ENCODE assay signal across 18 cellular contexts in the genomic region with DNA sequence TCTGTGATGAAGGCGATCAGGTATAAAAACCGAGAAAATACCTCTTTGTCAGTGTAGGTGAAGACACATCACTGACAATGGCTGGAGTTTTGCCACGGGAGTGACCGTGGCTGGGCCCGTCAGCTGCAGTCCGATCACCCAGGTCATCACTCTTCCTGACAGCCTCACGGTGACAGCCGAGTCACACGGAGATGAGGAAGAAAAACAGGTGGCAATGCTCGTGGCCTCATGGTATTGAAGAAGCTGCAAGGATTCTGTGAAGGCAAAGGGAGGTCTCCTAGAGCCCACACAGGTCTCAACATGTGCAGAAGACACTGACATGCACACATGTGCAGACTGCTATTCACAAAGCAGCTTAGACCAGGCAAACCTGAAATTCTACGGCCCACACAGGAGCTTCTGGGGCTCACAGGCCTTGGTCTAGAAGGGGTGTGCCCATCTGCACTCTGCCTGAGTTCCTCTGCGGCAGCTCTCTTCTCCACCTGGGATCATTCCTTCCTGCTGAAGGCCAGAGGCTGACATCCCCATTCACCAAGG. TPM values are rescaled to one million over a fixed set of nuclear protein-coding genes. Genes with fewer than 3 reads are reported as not detected.
DNase-seq lines count a peak whose midpoint lies in the region; ATAC-seq, FAIRE-seq and TF ChIP-seq lines count a peak whose summit lies in the region.
"Had no signal": no experiment of that assay in that cellular context is flagged by ENCODE, and none has a peak within 500 bp of the region (broad histone marks: within the 10 kb centered on the region; RNA-seq: fewer than 3 reads in every experiment).

No MANE protein-coding gene starts in this region.

- in situ Hi-C loops in K562 (cut with MboI), result no loop called here

- no peak for TF ChIP-seq EP300 in K562 (IDR thresholded peaks at IDR 0.05; ENCODE audit: low read length)

- intact Hi-C loops in K562 (cut with micrococcal nuclease) (no loop called here), lower lobe of right lung (cut with DNase I) (no loop called here), left colon (cut with DNase I, micrococcal nuclease) (no loop called here)

- H4K20me1 ChIP-seq in K562 (replicated peaks; ENCODE audit: control insufficient read depth, insufficient read depth, low read length), result no peaks in the 10 kb centered on the region

- no TSS peak for BruUV-seq in K562 (replicated peaks; lab: Mats Ljungman, UMichigan)

- no peak overlapping the region for H3K4me2 ChIP-seq in K562 (ENCODE audit: insufficient read depth, low read length)

- H3K9ac ChIP-seq in K562 (ENCODE audit: insufficient read depth in 1 of 2, low read depth in 2 of 2, low read length in 2 of 2) (no peak overlapping the region), skeletal muscle tissue (ENCODE audit: low read depth in 1 of 3, low read length in 3 of 3) (peak overlapping the region in 2 of 3 donors; percentile 14 to 75)

- no peak for TF ChIP-seq POLR2A in K562 (conservative IDR thresholded peaks at IDR 0.05)

- FAIRE-seq in K562 (lab: Jason Lieb, UNC), result no peak
- FAIRE-seq: A204.1, H1 had no signal

- no peak overlapping the region for H2AFZ ChIP-seq in K562 (ENCODE audit: low read depth, low read length)

- H3K9me3 ChIP-seq in K562 (replicated peaks; ENCODE audit: control insufficient read depth, insufficient read depth, low read depth, low read length) (no peaks in the 10 kb centered on the region), lower lobe of right lung (no peaks in the 10 kb centered on the region), skeletal muscle tissue (ENCODE audit: control insufficient read depth in 3 of 3, low read length in 3 of 3) (no peaks in the 10 kb centered on the region)

- no peaks in the 10 kb centered on the region for H3K79me2 ChIP-seq in K562 (ENCODE audit: control insufficient read depth, insufficient read depth, low read length)

- no peak for TF ChIP-seq RAD21 in K562 (CRISPR knock-in tag; conservative IDR thresholded peaks at IDR 0.05 in 1 of 2, IDR thresholded peaks at IDR 0.05 in 1 of 2)

- H3K36me3 ChIP-seq in K562 (ENCODE audit: control insufficient read depth, insufficient read depth, low read length) (peaks cover 42% of the 10 kb centered on the region; the same call in 2 of the 3 replicates), lower lobe of right lung (peaks cover 70% of the 10 kb centered on the region), skeletal muscle tissue (ENCODE audit: control insufficient read depth in 3 of 3, insufficient read depth in 3 of 3, low read length in 3 of 3) (peaks cover 48 to 59% (median 49%) of the 10 kb centered on the region in 3 donors)

- CTCF ChIA-PET in K562 (lab: Yijun Ruan, JAX; ENCODE audit: low intra/inter-chr PET ratio), result no interaction called here

- H3K4me3 ChIP-seq in K562 (no peak overlapping the region), lower lobe of right lung (no peak overlapping the region), skeletal muscle tissue (ENCODE audit: low read length in 3 of 3) (no peak overlapping the region)

- POLR2A ChIA-PET in K562 (lab: Yijun Ruan, JAX), result no interaction called here

- no peaks in the 10 kb centered on the region for H3K9me1 ChIP-seq in K562 (ENCODE audit: control insufficient read depth, insufficient read depth, low read length)

- H3K4me1 ChIP-seq in K562 (replicated peaks in 1 of 2; ENCODE audit: control insufficient read depth in 2 of 2, insufficient read depth in 2 of 2, low read length in 2 of 2) (no peaks in the 10 kb centered on the region), lower lobe of right lung (no peaks in the 10 kb centered on the region), skeletal muscle tissue (ENCODE audit: control insufficient read depth in 3 of 3, insufficient read depth in 3 of 3, low read length in 3 of 3) (peaks cover 12 to 18% (median 15%) of the 10 kb centered on the region in 3 donors)

- TF ChIP-seq CTCF in K562 (IDR thresholded peaks at IDR 0.05 in 2 of 3, conservative IDR thresholded peaks at IDR 0.05 in 1 of 3; ENCODE audit: insufficient read depth in 2 of 3, low read depth in 1 of 3, low read length in 3 of 3) (no peak), lower lobe of right lung (IDR thresholded peaks at IDR 0.05) (no peak)

- no peak overlapping the region for H3K27ac ChIP-seq in K562 (ENCODE audit: extremely low read depth, low read depth, low read length)
- no peak overlapping the region for H3K27ac ChIP-seq in lower lobe of right lung
- H3K27ac ChIP-seq in skeletal muscle tissue (ENCODE audit: low read depth, low read length), result peak overlapping the region; percentile 62

- DNase-seq in activated effector memory CD4-positive, alpha-beta T cell treated with anti-CD3 and anti-CD28 coated beads, Interleukin-2, amount 50 U/mL, for 16 hours, result peak; percentile 14
- DNase-seq in activated effector memory CD4-positive, alpha-beta T cell treated with Interleukin-2 at 50 U/mL for 16 hours, result no peak
- DNase-seq in K562 (ENCODE audit: extremely low read depth in 1 of 4, low spot score in 3 of 4) (no peak), lower lobe of right lung (peak; percentile 17), left colon (no peak), NCI-H2029 (lab: John Stamatoyannopoulos, UW) (no peak), 8988T (no peak)
- DNase-seq: C1 segment of cervical spinal cord, DMS 273 treated with DMSO at 0.1 percent for 48 hours, Kasumi-1, NCI-H1105 treated with DMSO at 0.1 percent for 48 hours, NCI-H187, NCI-H2171 treated with DMSO at 0.1 percent for 48 hours, NCI-H510A treated with DMSO at 0.1 percent for 48 hours had no signal

- no peak for ATAC-seq in K562
- no peak for ATAC-seq in lower lobe of right lung
- no peak for ATAC-seq in left colon
- ATAC-seq: Panc1 had no signal

- WGBS in K562 (ENCODE audit: insufficient coverage, low coverage, missing lambda C conversion rate), result 62% methylated on average over 11 of the region's 12 CpGs

- no peaks in the 10 kb centered on the region for H3K27me3 ChIP-seq in K562 (ENCODE audit: control insufficient read depth in 2 of 2, insufficient read depth in 2 of 2, low read length in 2 of 2)
- no peaks in the 10 kb centered on the region for H3K27me3 ChIP-seq in lower lobe of right lung (ENCODE audit: low read depth)
- no peaks in the 10 kb centered on the region for H3K27me3 ChIP-seq in skeletal muscle tissue (ENCODE audit: control insufficient read depth in 3 of 3, insufficient read depth in 3 of 3, low read length in 3 of 3)

TF ChIP-seq in K562, 482 proteins besides CTCF, POLR2A, EP300 and RAD21:
- TF ChIP-seq MEIS2 (IDR thresholded peaks at IDR 0.05; ENCODE audit: partially characterized antibody), result peak; percentile 18
- TF ChIP-seq POLR2AphosphoS2 (IDR thresholded peaks at IDR 0.05; ENCODE audit: low read length), result no peak

RNA-seq across cellular contexts. Expression of gene COPS9, which starts 7.4 kb away (rescaled TPM):
- total RNA-seq in K562 (2011; cell fraction: chromatin; rRNA removed; ENCODE audit: low replicate concordance), result 7.1 and 14.1 TPM in 2 replicates
- 17.0 and 24.5 TPM in 2 replicates for total RNA-seq in K562 (2011; cell fraction: nucleolus; rRNA removed)
- 16.6 and 25.0 TPM in 2 replicates for total RNA-seq in K562 (2011; cell fraction: nucleoplasm; rRNA removed)
- total RNA-seq in K562 (2014; rRNA removed) (176 and 244 TPM in 2 replicates), K562 (2014; rRNA removed; fragmentation: Illumina TruSeq; extraction: Trizol) (55.0 and 55.2 TPM in 2 replicates), K562 (2015; rRNA removed; fragmentation: Illumina TruSeq; extraction: Trizol) (99.9 and 109 TPM in 2 replicates), K562 (2021) (83.2 and 94.4 TPM in 2 replicates), lower lobe of right lung (109 TPM), skeletal muscle tissue (115 TPM), left colon (100 to 1,000 TPM in 1 of 2 donors, 10 to 100 TPM in 1; 100.0 to 100 TPM)
- polyA plus RNA-seq in K562 (2011; rRNA removed) (90.9 and 122 TPM in 2 replicates), K562 (2014; fragmentation: Illumina TruSeq; extraction: Trizol) (42.9 and 56.9 TPM in 2 replicates), K562 (2014; fragmentation: Nextera tagmentation; extraction: Ambion mirVana) (100 to 1,000 TPM in 1 of 2 experiments, 10 to 100 TPM in 1; 95.0 to 112 TPM), K562 (2014; rRNA removed) (281 and 307 TPM in 2 replicates)
- 115 and 146 TPM in 2 replicates for polyA plus RNA-seq in K562 (2011; cell fraction: cytosol; rRNA removed)
- 53.3 and 58.2 TPM in 2 replicates for polyA plus RNA-seq in K562 (2011; cell fraction: nucleus; rRNA removed)
- polyA plus RNA-seq in K562 (2012), result 88.3 and 211 TPM in 2 replicates
- polyA minus RNA-seq in K562 (2011; rRNA and poly(A)+ RNA removed), result 11.1 and 12.3 TPM in 2 replicates
- 8.7 and 17.9 TPM in 2 replicates for polyA minus RNA-seq in K562 (2011; cell fraction: cytosol; rRNA and poly(A)+ RNA removed)
- 3.9 and 6.4 TPM in 2 replicates for polyA minus RNA-seq in K562 (2011; cell fraction: nucleus; rRNA and poly(A)+ RNA removed)

RNA-seq across cellular contexts. Expression of gene OTOS, which starts 11.8 kb away (rescaled TPM):
- total RNA-seq in K562 (2011; cell fraction: chromatin; rRNA removed; ENCODE audit: low replicate concordance), result not detected in 2 replicates
- not detected in 2 replicates for total RNA-seq in K562 (2011; cell fraction: nucleolus; rRNA removed)
- total RNA-seq in K562 (2011; cell fraction: nucleoplasm; rRNA removed), result not detected in 2 replicates
- total RNA-seq in K562 (2014; rRNA removed), result not detected in 2 replicates
- not detected in 2 replicates for total RNA-seq in K562 (2014; rRNA removed; fragmentation: Illumina TruSeq; extraction: Trizol)
- total RNA-seq in K562 (2015; rRNA removed; fragmentation: Illumina TruSeq; extraction: Trizol), result not detected in 2 replicates
- not detected in 2 replicates for total RNA-seq in K562 (2021)
- polyA plus RNA-seq in K562 (2011; rRNA removed), result not detected in 2 replicates
- polyA plus RNA-seq in K562 (2011; cell fraction: cytosol; rRNA removed), result not detected in 2 replicates
- polyA plus RNA-seq in K562 (2011; cell fraction: nucleus; rRNA removed), result not detected in 2 replicates
- not detected in 2 replicates for polyA plus RNA-seq in K562 (2012)
- not detected in 2 replicates for polyA plus RNA-seq in K562 (2014; fragmentation: Illumina TruSeq; extraction: Trizol)
- polyA plus RNA-seq in K562 (2014; fragmentation: Nextera tagmentation; extraction: Ambion mirVana), result not detected
- not detected in 2 replicates for polyA plus RNA-seq in K562 (2014; rRNA removed)
- polyA minus RNA-seq in K562 (2011; rRNA and poly(A)+ RNA removed), result not detected in 2 replicates
- not detected in 2 replicates for polyA minus RNA-seq in K562 (2011; cell fraction: cytosol; rRNA and poly(A)+ RNA removed)
- polyA minus RNA-seq in K562 (2011; cell fraction: nucleus; rRNA and poly(A)+ RNA removed), result not detected in 2 replicates
- not detected for total RNA-seq in lower lobe of right lung
- not detected for total RNA-seq in skeletal muscle tissue
- total RNA-seq in left colon, result not detected
- total RNA-seq: H1 had no signal

Comparison
In these comparisons a context has a peak if more than half of its experiments do, and no peak if none do; other contexts are left out.
1. DNase-seq: peak in activated effector memory CD4-positive, alpha-beta T cell treated with anti-CD3 and anti-CD28 coated beads, Interleukin-2, amount 50 U/mL, for 16 hours (single experiment) and lower lobe of right lung (single experiment); none in activated effector memory CD4-positive, alpha-beta T cell treated with Interleukin-2 at 50 U/mL for 16 hours (single experiment), K562 (0 of 4), left colon (0 of 2), NCI-H2029 (single experiment) and 8988T (single experiment).
2. H3K9ac ChIP-seq: peak in skeletal muscle tissue (2 of 3); none in K562 (0 of 2).